Comparison of ENCODE assay signal across 8 cellular contexts in the genomic region with DNA sequence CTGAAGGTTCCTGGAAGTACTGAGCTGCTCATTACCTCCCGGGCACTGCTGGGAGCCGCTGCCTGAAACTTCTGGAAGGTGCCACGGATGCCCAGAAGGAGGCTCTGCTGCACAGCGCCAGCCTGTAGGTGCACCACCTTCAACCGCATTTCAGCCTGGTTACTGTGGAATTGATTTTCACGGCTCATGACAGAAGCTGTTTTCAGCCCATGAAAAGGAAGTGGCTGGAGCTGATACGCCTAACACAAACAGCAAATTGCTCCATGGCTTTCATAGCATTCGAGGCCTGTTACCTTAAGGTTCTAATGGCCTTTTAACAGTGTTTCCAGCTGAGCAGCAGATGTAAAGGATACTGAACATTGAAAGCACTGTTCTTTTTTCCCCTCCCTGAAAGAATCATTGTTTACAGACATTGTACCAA. TPM values are rescaled to one million over a fixed set of nuclear protein-coding genes. Genes with fewer than 3 reads are reported as not detected.
DNase-seq lines count a peak whose midpoint lies in the region; ATAC-seq, FAIRE-seq and TF ChIP-seq lines count a peak whose summit lies in the region.

No MANE protein-coding gene starts in this region.

- H3K27me3 ChIP-seq in ACC112 (ENCODE audit: insufficient read depth, low read length) (no peaks in the 10 kb centered on the region), IMR-90 (ENCODE audit: control insufficient read depth, insufficient read depth, low read length) (no peaks in the 10 kb centered on the region)
- H3K27me3 ChIP-seq in naive thymus-derived CD4-positive, alpha-beta T cell (ENCODE audit: control insufficient read depth in 2 of 2, insufficient read depth in 2 of 2, low read length in 2 of 2) = no peaks in the 10 kb centered on the region

- CTCF ChIA-PET in IMR-90 (lab: Yijun Ruan, JAX) = no interaction called here
- CTCF ChIA-PET in naive thymus-derived CD4-positive, alpha-beta T cell (lab: Charles Lee) = interaction anchor here (1.2 kb wide), 1 partner anchor 10 kb away, joined by 3 read pairs; no protein-coding TSS in a partner anchor

- H3K27ac Mint-ChIP-seq in naive thymus-derived CD4-positive, alpha-beta T cell = no peak overlapping the region

- peak overlapping the region; percentile 14; the same call in 1 of the 2 replicates for H3K14ac ChIP-seq in IMR-90 (replicated peaks; ENCODE audit: low read depth, low read length)

- H4K91ac ChIP-seq in IMR-90 (ENCODE audit: insufficient read depth, low read depth, low read length) = peak overlapping the region; percentile 79

- H2BK15ac ChIP-seq in IMR-90 (ENCODE audit: low read depth, low read length) = peak overlapping the region; percentile 97; the same call in 2 of the 3 replicates

- dilution Hi-C loops in IMR-90 (cut with HindIII; ENCODE audit: low sequenced_read_pairs, unreplicated experiment) = no loop called here

- H2BK20ac ChIP-seq in IMR-90 (ENCODE audit: low read depth, low read length) = peak overlapping the region; percentile 92

- H3K9me3 Mint-ChIP-seq in naive thymus-derived CD4-positive, alpha-beta T cell = peaks cover 0 to 12% (median 2%) of the 10 kb centered on the region in 11 donors

- peak overlapping the region; percentile 86 to 91 for H4K8ac ChIP-seq in IMR-90 (ENCODE audit: low read depth in 2 of 2, low read length in 2 of 2)

- H3K9me1 ChIP-seq in IMR-90 (ENCODE audit: insufficient read depth, low read length) = no peaks in the 10 kb centered on the region

- no peak overlapping the region for H3K9ac ChIP-seq in IMR-90 (ENCODE audit: low read depth, low read length)

- peaks cover 0 to 4% (median 0%) of the 10 kb centered on the region in 5 donors for H3K36me3 Mint-ChIP-seq in naive thymus-derived CD4-positive, alpha-beta T cell

- intact Hi-C loops in IMR-90 (cut with micrococcal nuclease) = loop anchor here (10.0 kb wide), 1 partner anchor 56 kb away; no protein-coding TSS in a partner anchor
- intact Hi-C loops in naive thymus-derived CD4-positive, alpha-beta T cell (cut with micrococcal nuclease) = no loop called here

- DNase-seq in IMR-90 = peak; percentile 35
- peak; percentile 82 for DNase-seq in SHP77 treated with DMSO at 0.1 percent for 48 hours (lab: John Stamatoyannopoulos, UW)
- no peak for DNase-seq in SKM-1 treated with dmso at 0.1 percent for 144 hours (lab: John Stamatoyannopoulos, UW; ENCODE audit: unreplicated experiment)
- DNase-seq in naive thymus-derived CD4-positive, alpha-beta T cell = no peak

- H3K4me3 Mint-ChIP-seq in naive thymus-derived CD4-positive, alpha-beta T cell = no peak overlapping the region

- in situ Hi-C loops in IMR-90 (cut with MboI; ENCODE audit: low sequenced_read_pairs) = loop anchor here (25.0 kb wide), 2 partner anchors 1089 to 1364 kb away; a partner anchor contains a TSS

- TF ChIP-seq CTCF in IMR-90 (conservative IDR thresholded peaks at IDR 0.05; ENCODE audit: low read depth, low read length) = no peak; the same call in 1 of the 2 replicates

- H3K4me3 ChIP-seq in ACC112 (ENCODE audit: low read depth, low read length) (no peak overlapping the region), IMR-90 (ENCODE audit: insufficient read depth, low read depth, low read length) (no peak overlapping the region)
- H3K4me3 ChIP-seq in naive thymus-derived CD4-positive, alpha-beta T cell (ENCODE audit: low read length) = no peak overlapping the region

- H2AK9ac ChIP-seq in IMR-90 (replicated peaks; ENCODE audit: low read depth, low read length, poor library complexity) = peak overlapping the region; percentile 17

- BruUV-seq in IMR-90 (replicated peaks; lab: Mats Ljungman, UMichigan) = no TSS peak

- peak overlapping the region; percentile 69 for H2AK5ac ChIP-seq in IMR-90 (ENCODE audit: low read depth, low read length)

- peak overlapping the region; percentile 92; the same call in 1 of the 2 replicates for H3K18ac ChIP-seq in IMR-90 (ENCODE audit: low read depth, low read length)

- TF ChIP-seq POLR2A in IMR-90 (IDR thresholded peaks at IDR 0.05; ENCODE audit: low read depth, low read length) = no peak

- H3K27me3 Mint-ChIP-seq in naive thymus-derived CD4-positive, alpha-beta T cell = peaks cover 0 to 37% (median 7%) of the 10 kb centered on the region in 5 donors

- ATAC-seq in IMR-90 (ENCODE audit: low read depth) = no peak
- ATAC-seq in HG02870 (IDR thresholded peaks at IDR 0.05; ENCODE audit: unreplicated experiment) = no peak
- no peak for ATAC-seq in GM19395 (IDR thresholded peaks at IDR 0.05; ENCODE audit: unreplicated experiment)
- ATAC-seq in naive thymus-derived CD4-positive, alpha-beta T cell = no peak

- WGBS in IMR-90 (ENCODE audit: extremely low coverage in 2 of 2, insufficient read length in 1 of 2), 2 experiments = 90% methylated on average over 5 of the region's 8 CpGs; no CpG with 5 or more reads in 1 of the 2 experiments

- H3K4me1 ChIP-seq in ACC112 (ENCODE audit: control insufficient read depth, insufficient read depth, low read length, unreplicated experiment) (peaks cover 32% of the 10 kb centered on the region), IMR-90 (ENCODE audit: control insufficient read depth, insufficient read depth, low read length) (peaks cover 14% of the 10 kb centered on the region)
- H3K4me1 ChIP-seq in naive thymus-derived CD4-positive, alpha-beta T cell (ENCODE audit: control insufficient read depth in 2 of 2, insufficient read depth in 2 of 2, low read length in 2 of 2) = no peaks in the 10 kb centered on the region

- peak; percentile 49 for TF ChIP-seq RAD21 in IMR-90 (IDR thresholded peaks at IDR 0.05; ENCODE audit: low read length)

- peak overlapping the region; percentile 53; the same call in 1 of the 2 replicates for H3K23ac ChIP-seq in IMR-90 (ENCODE audit: low read depth, low read length)

- H4K20me1 ChIP-seq in IMR-90 (ENCODE audit: insufficient read depth, low read length) = no peaks in the 10 kb centered on the region

- peaks cover 0 to 8% (median 0%) of the 10 kb centered on the region in 7 donors for H3K4me1 Mint-ChIP-seq in naive thymus-derived CD4-positive, alpha-beta T cell

- peak overlapping the region; percentile 72 for H3K4ac ChIP-seq in IMR-90 (ENCODE audit: low read depth, low read length)

- peak overlapping the region; percentile 84 for H2BK5ac ChIP-seq in IMR-90 (ENCODE audit: low read depth, low read length, poor library complexity, severe bottlenecking)

- peak overlapping the region; percentile 12 for H2AFZ ChIP-seq in ACC112 (ENCODE audit: low read length, unreplicated experiment)
- peak overlapping the region; percentile 69 for H2AFZ ChIP-seq in IMR-90 (replicated peaks; ENCODE audit: low read length, poor library complexity)

- H3K79me2 ChIP-seq in ACC112 (ENCODE audit: control insufficient read depth, insufficient read depth, low read length, unreplicated experiment) = peaks cover 12% of the 10 kb centered on the region

- POLR2A ChIA-PET in IMR-90 (lab: Charles Lee; ENCODE audit: unreplicated experiment) = no interaction called here
- POLR2A ChIA-PET in naive thymus-derived CD4-positive, alpha-beta T cell (lab: Charles Lee) = no interaction called here

- H3K4me2 ChIP-seq in IMR-90 (ENCODE audit: low read depth, low read length) = no peak overlapping the region; the same call in 1 of the 2 replicates

- H3K56ac ChIP-seq in IMR-90 (ENCODE audit: extremely low read depth, insufficient read depth, low read length) = peak overlapping the region; percentile 32; the same call in 1 of the 2 replicates

- no peaks in the 10 kb centered on the region for H3K36me3 ChIP-seq in ACC112 (ENCODE audit: insufficient read depth, low read length)
- H3K36me3 ChIP-seq in IMR-90 (ENCODE audit: control insufficient read depth, insufficient read depth, low read length) = no peaks in the 10 kb centered on the region
- H3K36me3 ChIP-seq in naive thymus-derived CD4-positive, alpha-beta T cell (ENCODE audit: control insufficient read depth in 2 of 3, insufficient read depth in 3 of 3, low read length in 3 of 3) = no peaks in the 10 kb centered on the region

- no peaks in the 10 kb centered on the region for H3K9me3 ChIP-seq in IMR-90 (ENCODE audit: control insufficient read depth, insufficient read depth, low read length)
- no peaks in the 10 kb centered on the region for H3K9me3 ChIP-seq in naive thymus-derived CD4-positive, alpha-beta T cell (ENCODE audit: control insufficient read depth in 2 of 3, low read length in 3 of 3)

- H2BK120ac ChIP-seq in IMR-90 (ENCODE audit: low read depth, low read length) = peak overlapping the region; percentile 89

- FAIRE-seq in islet of Langerhans (lab: Jason Lieb, UNC) = peak; percentile 95

- peak overlapping the region; percentile 78 for H3K27ac ChIP-seq in ACC112 (ENCODE audit: low read depth, low read length)
- peak overlapping the region; percentile 38 for H3K27ac ChIP-seq in IMR-90 (ENCODE audit: insufficient read depth, low read length)
- no peak overlapping the region for H3K27ac ChIP-seq in naive thymus-derived CD4-positive, alpha-beta T cell (ENCODE audit: low read depth, low read length)

- H3K79me1 ChIP-seq in IMR-90 (ENCODE audit: low read depth in 1 of 2, low read length in 2 of 2) = peaks cover 23% of the 10 kb centered on the region in 2 experiments

- H4K5ac ChIP-seq in IMR-90 (ENCODE audit: low read depth, low read length) = peak overlapping the region; percentile 62

TF ChIP-seq in IMR-90, 13 proteins besides CTCF, POLR2A, EP300 and RAD21 (continues in another document):
- TF ChIP-seq FOS (IDR thresholded peaks at IDR 0.05; ENCODE audit: low read depth, low read length) (no peak), CHD1 (IDR thresholded peaks at IDR 0.05; ENCODE audit: low read depth, low read length) (no peak), BHLHE40 (IDR thresholded peaks at IDR 0.05; ENCODE audit: low read depth, low read length) (no peak), RFX5 (IDR thresholded peaks at IDR 0.05; ENCODE audit: low read depth, low read length) (no peak), NFE2L2 (IDR thresholded peaks at IDR 0.05; ENCODE audit: low read depth, low read length) (no peak), MAFK (IDR thresholded peaks at IDR 0.05; ENCODE audit: low read depth, low read length) (no peak), MAZ (IDR thresholded peaks at IDR 0.05; ENCODE audit: borderline replicate concordance, low read depth, low read length) (no peak), MXI1 (IDR thresholded peaks at IDR 0.05; ENCODE audit: borderline replicate concordance, low read depth, low read length) (no peak), CEBPB (IDR thresholded peaks at IDR 0.05; ENCODE audit: low read depth, low read length) (no peak)

RNA-seq across cellular contexts. Expression of a gene that starts 22.0 kb away (rescaled TPM):
- 31.4 and 39.4 TPM in 2 replicates for total RNA-seq in IMR-90 (2012; rRNA removed)
- polyA plus RNA-seq in IMR-90 (2012; rRNA removed) = 14.3 and 14.9 TPM in 2 replicates
- polyA plus RNA-seq in IMR-90 (2012; cell fraction: cytosol; rRNA removed) = 4.9 and 11.6 TPM in 2 replicates
- 4.4 and 7.9 TPM in 2 replicates for polyA plus RNA-seq in IMR-90 (2012; cell fraction: nucleus; rRNA removed; ENCODE audit: low replicate concordance)
- total RNA-seq in naive thymus-derived CD4-positive, alpha-beta T cell = not detected
- not detected for polyA plus RNA-seq in naive thymus-derived CD4-positive, alpha-beta T cell

Comparison
In these comparisons a context has a peak if more than half of its experiments do, and no peak if none do; other contexts are left out.
1. DNase-seq: peak in IMR-90 (single experiment) and SHP77 treated with DMSO at 0.1 percent for 48 hours (single experiment); none in SKM-1 treated with dmso at 0.1 percent for 144 hours (single experiment) and naive thymus-derived CD4-positive, alpha-beta T cell (0 of 9).
2. RNA of a gene that starts 22.0 kb away (total RNA-seq): 31.4 to 39.4 TPM in IMR-90; not detected in naive thymus-derived CD4-positive, alpha-beta T cell; every median in the first group is over 10 times any median in the second.